Comparison of ENCODE assay signal across 25 cellular contexts in genomic region chr11:27292642-27293020, GRCh38.
DNase-seq lines count a peak whose midpoint lies in the region; ATAC-seq, FAIRE-seq and TF ChIP-seq lines count a peak whose summit lies in the region.
"Had no signal": no experiment of that assay in that cellular context is flagged by ENCODE, and none has a peak within 500 bp of the region (broad histone marks: within the 10 kb centered on the region; RNA-seq: fewer than 3 reads in every experiment).

No MANE protein-coding gene starts in this region.

- H2AK5ac ChIP-seq in mesendoderm (ENCODE audit: low read length), result no peak overlapping the region

- no peak overlapping the region for H3K23ac ChIP-seq in mesendoderm (ENCODE audit: low read length)

- no peak overlapping the region for H3K56ac ChIP-seq in mesendoderm (ENCODE audit: low read length)

- H4K5ac ChIP-seq in mesendoderm (ENCODE audit: low read length), result no peak overlapping the region

- H2BK5ac ChIP-seq in mesendoderm (ENCODE audit: low read length), result no peak overlapping the region

- no peaks in the 10 kb centered on the region for H3K27me3 ChIP-seq in Panc1 (ENCODE audit: control insufficient read depth, insufficient read depth, low read length)
- no peaks in the 10 kb centered on the region for H3K27me3 ChIP-seq in endodermal cell (ENCODE audit: control insufficient read depth, insufficient read depth, low read length, poor library complexity, severe bottlenecking)
- H3K27me3 ChIP-seq in mesendoderm (ENCODE audit: insufficient read depth, low read length, poor library complexity), result no peaks in the 10 kb centered on the region
- no peaks in the 10 kb centered on the region for H3K27me3 ChIP-seq in small intestine (ENCODE audit: control insufficient read depth in 2 of 2, insufficient read depth in 2 of 2, low read length in 2 of 2)
- H3K27me3 ChIP-seq: BLaER1, SJSA1 had no signal

- H3K79me1 ChIP-seq in mesendoderm (ENCODE audit: low read length), result no peaks in the 10 kb centered on the region

- POLR2A ChIA-PET in Panc1 (lab: Charles Lee), result no interaction called here

- no peaks in the 10 kb centered on the region for H3K27me3 Mint-ChIP-seq in endodermal cell (ENCODE audit: insufficient read depth)

- H3K36me3 Mint-ChIP-seq in endodermal cell (ENCODE audit: low read depth), result peaks cover 10% of the 10 kb centered on the region
- H3K36me3 Mint-ChIP-seq: CD4-positive, CD25-positive, alpha-beta regulatory T cell had no signal

- intact Hi-C loops in Panc1 (cut with micrococcal nuclease; ENCODE audit: unreplicated experiment), result no loop called here

- H3K9me3 ChIP-seq in Panc1 (ENCODE audit: control insufficient read depth, insufficient read depth, low read depth, low read length) (no peaks in the 10 kb centered on the region; the same call in 1 of the 2 replicates), endodermal cell (ENCODE audit: control insufficient read depth, low read length) (peaks cover 41% of the 10 kb centered on the region), small intestine (ENCODE audit: control insufficient read depth, low read depth) (no peaks in the 10 kb centered on the region)
- H3K9me3 ChIP-seq: SJSA1 had no signal

- H2BK15ac ChIP-seq in mesendoderm (replicated peaks; ENCODE audit: low read depth), result no peak overlapping the region

- no TSS peak for BruUV-seq in Panc1 (replicated peaks; lab: Mats Ljungman, UMichigan)

- H3K18ac ChIP-seq in mesendoderm (ENCODE audit: low read length), result peak overlapping the region; percentile 8

- in situ Hi-C loops in Panc1 (cut with HindIII; ENCODE audit: low pct_unique_long_range_greater_than_20kb, low sequenced_read_pairs), result no loop called here

- ATAC-seq in Panc1 (no peak), HG02884 (IDR thresholded peaks at IDR 0.05; ENCODE audit: unreplicated experiment) (no peak)
- ATAC-seq: HCT116 had no signal

- TF ChIP-seq CTCF in Panc1 (IDR thresholded peaks at IDR 0.05) (no peak), endodermal cell (conservative IDR thresholded peaks at IDR 0.05) (no peak)

- peaks cover 14% of the 10 kb centered on the region; the same call in 1 of the 2 replicates for H3K4me1 ChIP-seq in Panc1 (ENCODE audit: control insufficient read depth, insufficient read depth, low read length)
- peaks cover 10% of the 10 kb centered on the region for H3K4me1 ChIP-seq in endodermal cell (ENCODE audit: control insufficient read depth, insufficient read depth, low read length)
- no peaks in the 10 kb centered on the region for H3K4me1 ChIP-seq in mesendoderm (ENCODE audit: control insufficient read depth, low read depth, low read length)
- peaks cover 3 to 11% of the 10 kb centered on the region in 2 donors for H3K4me1 ChIP-seq in small intestine (ENCODE audit: control insufficient read depth in 2 of 2, insufficient read depth in 1 of 2, low read depth in 1 of 2, low read length in 1 of 2)
- H3K4me1 ChIP-seq: BLaER1 had no signal

- H3K4me3 ChIP-seq in Panc1 (ENCODE audit: low read depth in 2 of 2, low read length in 2 of 2), result no peak overlapping the region
- H3K4me3 ChIP-seq in endodermal cell (ENCODE audit: low read length), result peak overlapping the region; percentile 62
- no peak overlapping the region for H3K4me3 ChIP-seq in mesendoderm (ENCODE audit: low read length)
- no peak overlapping the region for H3K4me3 ChIP-seq in small intestine (ENCODE audit: low read depth in 1 of 2, low read length in 2 of 2)
- H3K4me3 ChIP-seq: BLaER1, SJSA1 had no signal

- no peaks in the 10 kb centered on the region for H3K36me3 ChIP-seq in Panc1 (ENCODE audit: control insufficient read depth, insufficient read depth, low read length)
- no peaks in the 10 kb centered on the region for H3K36me3 ChIP-seq in endodermal cell (ENCODE audit: control insufficient read depth, insufficient read depth, low read length)
- no peaks in the 10 kb centered on the region for H3K36me3 ChIP-seq in mesendoderm (ENCODE audit: control insufficient read depth, insufficient read depth, low read length)
- H3K36me3 ChIP-seq in small intestine (ENCODE audit: control insufficient read depth in 2 of 2, insufficient read depth in 2 of 2, low read length in 2 of 2), result no peaks in the 10 kb centered on the region
- H3K36me3 ChIP-seq: SJSA1 had no signal

- CTCF ChIA-PET in Panc1 (lab: Charles Lee), result no interaction called here

- WGBS in endodermal cell (ENCODE audit: insufficient coverage in 1 of 2, insufficient read length in 1 of 2), 2 experiments, result 90% methylated on average over 2 of the region's 2 CpGs; no CpG with 5 or more reads in 1 of the 2 experiments
- no CpG with 5 or more reads among the region's 2 CpGs for WGBS in mesendoderm (ENCODE audit: extremely low coverage, insufficient coverage, low lambda C conversion rate)
- 17 to 45% (median 33%) methylated on average over 2 of the region's 2 CpGs for WGBS in small intestine, 3 donors

- H3K4me1 Mint-ChIP-seq in endodermal cell, result peaks cover 22% of the 10 kb centered on the region
- H3K4me1 Mint-ChIP-seq: CD4-positive, CD25-positive, alpha-beta regulatory T cell had no signal

- no peak for DNase-seq in Panc1 (ENCODE audit: low read depth, low spot score)
- DNase-seq in endodermal cell, result no peak
- DNase-seq in mesendoderm, result no peak
- peak; percentile 83 for DNase-seq in small intestine
- no peak for DNase-seq in central memory CD4-positive, alpha-beta T cell
- DNase-seq in SHP77 treated with DMSO at 0.1 percent for 48 hours (lab: John Stamatoyannopoulos, UW), result no peak
- no peak for DNase-seq in NCI-H2171 treated with DMSO at 0.1 percent for 48 hours (lab: John Stamatoyannopoulos, UW)
- DNase-seq: CD4-positive, CD25-positive, alpha-beta regulatory T cell; DMS153; DND-41; KBM-7; MV-4-11; NCI-H1105; NCI-H1436 treated with DMSO at 0.1 percent for 48 hours; NCI-H187 treated with DMSO at 0.1 percent for 48 hours; NCI-H446; NCI-H526 had no signal

- no peak overlapping the region for H3K4ac ChIP-seq in mesendoderm (ENCODE audit: low read depth, low read length)

- no peak overlapping the region for H2BK120ac ChIP-seq in mesendoderm (ENCODE audit: low read depth, low read length)

- no peak overlapping the region for H4K8ac ChIP-seq in mesendoderm (ENCODE audit: low read depth, low read length)

- H3K9me3 Mint-ChIP-seq in endodermal cell, result peaks cover 35% of the 10 kb centered on the region

- peak overlapping the region; percentile 68; the same call in 1 of the 2 replicates for H3K27ac ChIP-seq in Panc1 (ENCODE audit: low read length)
- no peak overlapping the region for H3K27ac ChIP-seq in endodermal cell (ENCODE audit: low read depth, low read length)
- no peak overlapping the region for H3K27ac ChIP-seq in mesendoderm (ENCODE audit: low read depth, low read length)
- H3K27ac ChIP-seq in small intestine (ENCODE audit: low read depth in 1 of 2, low read length in 1 of 2), result peak overlapping the region; percentile 72 to 77
- H3K27ac ChIP-seq: BLaER1, SJSA1 had no signal

- no peak overlapping the region for H3K9ac ChIP-seq in endodermal cell (ENCODE audit: extremely low read depth, low read length, poor library complexity, severe bottlenecking)
- no peak overlapping the region for H3K9ac ChIP-seq in mesendoderm (ENCODE audit: low read length)
- H3K9ac ChIP-seq: BLaER1 had no signal

- no peaks in the 10 kb centered on the region for H3K79me2 ChIP-seq in mesendoderm (ENCODE audit: control insufficient read depth, insufficient read depth, low read length)

- H3K4me3 Mint-ChIP-seq in endodermal cell, result no peak overlapping the region
- H3K4me3 Mint-ChIP-seq: CD4-positive, CD25-positive, alpha-beta regulatory T cell had no signal

- H3K4me2 ChIP-seq in mesendoderm (ENCODE audit: low read length), result no peak overlapping the region
- H3K4me2 ChIP-seq: BLaER1 had no signal

- H3K27ac Mint-ChIP-seq in endodermal cell, result no peak overlapping the region
- H3K27ac Mint-ChIP-seq: CD4-positive, CD25-positive, alpha-beta regulatory T cell had no signal

- FAIRE-seq in small intestine (lab: Jason Lieb, UNC), result no peak
- FAIRE-seq: A204.1, GM12892, GM19239, HTR-8/SVneo had no signal

Comparison
In these comparisons a context has a peak if more than half of its experiments do, and no peak if none do; other contexts are left out.
1. H3K27ac ChIP-seq: peak in Panc1 (single experiment) and small intestine (2 of 2); none in endodermal cell (single experiment) and mesendoderm (single experiment).